In the genomic region with DNA sequence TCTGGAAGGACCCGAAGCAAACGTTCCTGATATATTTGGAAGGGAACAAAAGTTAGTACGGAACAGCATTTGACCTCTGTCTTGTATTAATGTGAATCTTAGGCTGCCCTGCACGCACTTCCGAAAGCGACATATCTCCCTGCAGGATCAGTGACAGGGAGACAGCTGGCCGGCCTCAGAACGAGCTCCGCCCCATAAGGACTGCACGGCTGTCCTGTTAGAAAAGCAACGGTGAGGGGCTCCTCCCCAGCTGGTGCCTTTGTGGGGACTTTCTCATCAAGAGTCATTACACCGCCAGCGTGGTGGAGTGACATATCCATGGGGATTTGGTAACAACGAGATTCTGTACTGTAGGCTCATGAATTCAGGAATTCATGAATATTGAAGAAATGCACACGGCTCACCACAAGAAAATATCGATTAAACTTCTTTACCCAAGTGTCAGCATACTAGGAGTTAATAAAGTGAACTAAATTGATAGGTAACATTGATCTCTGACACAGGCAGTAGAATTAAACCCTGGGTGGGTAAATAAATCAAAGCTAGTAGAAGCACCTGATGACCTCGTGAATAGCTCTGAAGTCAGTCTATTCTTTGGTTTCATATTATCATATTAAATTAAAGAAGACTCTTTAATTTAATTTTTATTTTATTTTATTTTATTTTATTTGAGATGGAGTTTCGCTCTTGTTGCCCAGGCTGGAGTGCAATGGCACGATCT, we compare ENCODE assay signal across 20 cellular contexts. TPM values are rescaled to one million over a fixed set of nuclear protein-coding genes. Genes with fewer than 3 reads are reported as not detected.
DNase-seq lines count a peak whose midpoint lies in the region; TF ChIP-seq lines count a peak whose summit lies in the region.
"Had no signal": no experiment of that assay in that cellular context is flagged by ENCODE, and none has a peak within 500 bp of the region (broad histone marks: within the 10 kb centered on the region; RNA-seq: fewer than 3 reads in every experiment).

No MANE protein-coding gene starts in this region.

- H3K27me3 Mint-ChIP-seq in brain (no peaks in the 10 kb centered on the region), nephron (ENCODE audit: low read depth) (peaks cover 5% of the 10 kb centered on the region)
- H3K27me3 Mint-ChIP-seq: stimulated activated naive B cell treated with anti-CD40 and anti-IgM and Interleukin-4, amounts not matched to agents 10 μg/mL and 1 μg/mL and 100 μg/mL, for 72 hours had no signal

- H3K36me3 Mint-ChIP-seq in brain = no peaks in the 10 kb centered on the region
- no peaks in the 10 kb centered on the region for H3K36me3 Mint-ChIP-seq in nephron (ENCODE audit: low read depth)
- H3K36me3 Mint-ChIP-seq: activated naive CD4-positive, alpha-beta T cell treated with anti-CD3 and anti-CD28 coated beads, Interleukin-2, amount 50 U/mL, for 72 hours; stimulated activated naive B cell treated with anti-CD40 and anti-IgM and Interleukin-4, amounts not matched to agents 10 μg/mL and 1 μg/mL and 100 μg/mL, for 72 hours had no signal

- peak; percentile 26 for DNase-seq in AG08396 (ENCODE audit: low spot score)
- DNase-seq in NCI-H524 (lab: John Stamatoyannopoulos, UW) = peak; percentile 91 to 98
- DNase-seq in NCI-H1105 treated with DMSO at 0.1 percent for 48 hours (lab: John Stamatoyannopoulos, UW) = no peak
- no peak for DNase-seq in hepatic stellate cell (ENCODE audit: low spot score)
- DNase-seq in NCI-H187 treated with DMSO at 0.1 percent for 48 hours (lab: John Stamatoyannopoulos, UW) = no peak
- no peak for DNase-seq in NCI-H510A treated with DMSO at 0.1 percent for 48 hours (lab: John Stamatoyannopoulos, UW)
- DNase-seq: ACHN; activated CD8-positive, alpha-beta memory T cell treated with anti-CD3 and anti-CD28 coated beads for 24 hours; activated T-cell treated with anti-CD3 and anti-CD28 coated beads, Interleukin-2, amount 50 U/mL, for 48 hours; heart left ventricle; HFFc6; left ventricle myocardium superior; NCI-H1436; NCI-H345; stimulated activated CD4-positive, alpha-beta T cell treated with anti-CD3 and anti-CD28 coated beads, Interleukin-2, amount 100 ng/mL, for 24 hours; stimulated activated naive B cell treated with anti-CD40 and anti-IgM and Interleukin-4, amounts not matched to agents 10 μg/mL and 1 μg/mL and 100 μg/mL, for 72 hours; T-helper 9 cell had no signal

- no peak for TF ChIP-seq CTCF in brain (conservative IDR thresholded peaks at IDR 0.05)
- TF ChIP-seq CTCF in nephron (IDR thresholded peaks at IDR 0.05; ENCODE audit: unreplicated experiment in 3 of 3) = no peak

- peak overlapping the region in 3 of 5 experiments; percentile 11 to 69 (median 56) for H3K4me3 Mint-ChIP-seq in brain
- H3K4me3 Mint-ChIP-seq in nephron = peak overlapping the region; percentile 15 to 65 (median 21)
- H3K4me3 Mint-ChIP-seq: HFFc6; stimulated activated naive B cell treated with anti-CD40 and anti-IgM and Interleukin-4, amounts not matched to agents 10 μg/mL and 1 μg/mL and 100 μg/mL, for 72 hours had no signal

- peak overlapping the region in 3 of 5 experiments; percentile 26 to 91 (median 58) for H3K27ac Mint-ChIP-seq in brain
- peak overlapping the region; percentile 71 to 79 (median 76) for H3K27ac Mint-ChIP-seq in nephron
- H3K27ac Mint-ChIP-seq: activated naive CD4-positive, alpha-beta T cell treated with anti-CD3 and anti-CD28 coated beads, Interleukin-2, amount 50 U/mL, for 72 hours; HFFc6; stimulated activated naive B cell treated with anti-CD40 and anti-IgM and Interleukin-4, amounts not matched to agents 10 μg/mL and 1 μg/mL and 100 μg/mL, for 72 hours had no signal

- H3K4me1 Mint-ChIP-seq in brain (peaks cover 24% of the 10 kb centered on the region), nephron (peaks cover 37% of the 10 kb centered on the region)
- H3K4me1 Mint-ChIP-seq: stimulated activated naive B cell treated with anti-CD40 and anti-IgM and Interleukin-4, amounts not matched to agents 10 μg/mL and 1 μg/mL and 100 μg/mL, for 72 hours had no signal

- peaks cover 0 to 3% (median 0%) of the 10 kb centered on the region in 5 experiments for H3K9me3 Mint-ChIP-seq in brain
- H3K9me3 Mint-ChIP-seq in nephron = no peaks in the 10 kb centered on the region
- H3K9me3 Mint-ChIP-seq: activated naive CD4-positive, alpha-beta T cell treated with anti-CD3 and anti-CD28 coated beads, Interleukin-2, amount 50 U/mL, for 72 hours; HFFc6 had no signal

RNA-seq across cellular contexts. Expression of gene GREM2, which starts 8.1 kb away (rescaled TPM):
- 0.76 TPM for polyA plus RNA-seq in brain (ENCODE audit: insufficient read depth, low read depth, low replicate concordance)
- polyA plus RNA-seq: heart left ventricle had no signal

Comparison
In these comparisons a context has a peak if more than half of its experiments do, and no peak if none do; other contexts are left out.
1. DNase-seq: peak in AG08396 (single experiment) and NCI-H524 (2 of 2); none in NCI-H1105 treated with DMSO at 0.1 percent for 48 hours (single experiment), hepatic stellate cell (single experiment), NCI-H187 treated with DMSO at 0.1 percent for 48 hours (single experiment) and NCI-H510A treated with DMSO at 0.1 percent for 48 hours (single experiment).